11 cellular contexts compared by ENCODE assay signal in genomic region chr2:49248506-49248905, GRCh38.
DNase-seq lines count a peak whose midpoint lies in the region; ATAC-seq and TF ChIP-seq lines count a peak whose summit lies in the region.
"Had no signal": no experiment of that assay in that cellular context is flagged by ENCODE, and none has a peak within 500 bp of the region (broad histone marks: within the 10 kb centered on the region; RNA-seq: fewer than 3 reads in every experiment).

No MANE protein-coding gene starts in this region.

- DNase-seq in HFF-Myc (ENCODE audit: extremely low read depth, low read depth) (peak; percentile 63), SW480 (ENCODE audit: low spot score) (peak; percentile 30), foreskin fibroblast (peak; percentile 94 to 96), sciatic nerve (ENCODE audit: low spot score) (no peak), HUDEP-2 (lab: John Stamatoyannopoulos, UW; ENCODE audit: unreplicated experiment in 76 of 76) (no peak)
- DNase-seq in activated CD8-positive, alpha-beta memory T cell treated with anti-CD3 and anti-CD28 coated beads for 24 hours: no peak
- DNase-seq: activated CD4-positive, alpha-beta T cell treated with anti-CD3 and anti-CD28 coated beads for 1 hour; activated naive CD8-positive, alpha-beta T cell treated with anti-CD3 and anti-CD28 coated beads, Interleukin-2, amount 50 U/mL, for 24 hours; GF-D8 had no signal

- TF ChIP-seq CTCF in HFF-Myc (IDR thresholded peaks at IDR 0.05; ENCODE audit: low read depth, low read length, missing control alignments): no peak
- TF ChIP-seq CTCF in foreskin fibroblast (IDR thresholded peaks at IDR 0.05; ENCODE audit: low read depth, low read length): no peak

- intact Hi-C loops in sciatic nerve (cut with DNase I): no loop called here

- ATAC-seq in sciatic nerve (peak; percentile 82), HG03442 (IDR thresholded peaks at IDR 0.05; ENCODE audit: unreplicated experiment) (no peak)
- ATAC-seq: activated naive CD8-positive, alpha-beta T cell treated with anti-CD3 and anti-CD28 coated beads, Interleukin-2, amount 50 U/mL, for 24 hours had no signal

- H3K4me3 ChIP-seq in HFF-Myc (replicated peaks; ENCODE audit: low read depth, low read length): no peak overlapping the region
- no peak overlapping the region for H3K4me3 ChIP-seq in foreskin fibroblast (ENCODE audit: low read depth in 1 of 2, low read length in 2 of 2)
- H3K4me3 ChIP-seq: suprapubic skin had no signal

Comparison
In these comparisons a context has a peak if more than half of its experiments do, and no peak if none do; other contexts are left out.
1. DNase-seq: peak in HFF-Myc (single experiment), SW480 (single experiment) and foreskin fibroblast (2 of 2); none in sciatic nerve (single experiment), activated CD8-positive, alpha-beta memory T cell treated with anti-CD3 and anti-CD28 coated beads for 24 hours (single experiment) and HUDEP-2 (0 of 76).